In genomic region chr6:111625511-111626331, GRCh38 we compare ENCODE assay signal across 9 cellular contexts. TPM values are rescaled to one million over a fixed set of nuclear protein-coding genes. Genes with fewer than 3 reads are reported as not detected.
DNase-seq lines count a peak whose midpoint lies in the region; ATAC-seq and TF ChIP-seq lines count a peak whose summit lies in the region.
"Had no signal": no experiment of that assay in that cellular context is flagged by ENCODE, and none has a peak within 500 bp of the region (broad histone marks: within the 10 kb centered on the region; RNA-seq: fewer than 3 reads in every experiment).

No MANE protein-coding gene starts in this region.

- H3K4me1 ChIP-seq in colonic mucosa = no peaks in the 10 kb centered on the region
- peaks cover 12% of the 10 kb centered on the region for H3K4me1 ChIP-seq in mesodermal cell (ENCODE audit: control insufficient read depth, insufficient read depth, low read length, poor library complexity, severe bottlenecking)
- peaks cover 0 to 6% of the 10 kb centered on the region in 2 donors for H3K4me1 ChIP-seq in aorta (ENCODE audit: control insufficient read depth in 1 of 2, insufficient read depth in 2 of 2, low read length in 2 of 2)

- ATAC-seq in Right ventricle myocardium inferior (peak; percentile 74), aorta (ENCODE audit: low FRiP score) (peak; percentile 51)

- peak overlapping the region in 1 of 2 donors; percentile 23 for H3K9ac ChIP-seq in colonic mucosa (ENCODE audit: low read depth in 2 of 2, low read length in 2 of 2)

- no peaks in the 10 kb centered on the region for H3K36me3 ChIP-seq in colonic mucosa
- no peaks in the 10 kb centered on the region for H3K36me3 ChIP-seq in mesodermal cell (ENCODE audit: control insufficient read depth, insufficient read depth, low read length)
- no peaks in the 10 kb centered on the region for H3K36me3 ChIP-seq in aorta (ENCODE audit: control insufficient read depth in 1 of 2, insufficient read depth in 2 of 2, low read length in 1 of 2)

- intact Hi-C loops in Right ventricle myocardium inferior (cut with DNase I) (loop anchor here (5.0 kb wide), 1 partner anchor 143 kb away; the partner anchor contains the start of gene REV3L), cardiac septum (cut with DNase I) (loop anchor here (2.0 to 5.0 kb wide), 2 partner anchors 21 to 143 kb away; partner anchors contain the start of genes REV3L and TRAF3IP2), colonic mucosa (cut with DNase I) (no loop called here), aorta (cut with DNase I) (no loop called here)

- H3K27me3 ChIP-seq in colonic mucosa (no peaks in the 10 kb centered on the region), aorta (ENCODE audit: control insufficient read depth in 1 of 2, insufficient read depth in 2 of 2, low read length in 1 of 2) (peaks cover 0 to 2% of the 10 kb centered on the region in 2 donors)

- H3K9me3 ChIP-seq in colonic mucosa = no peaks in the 10 kb centered on the region
- no peaks in the 10 kb centered on the region for H3K9me3 ChIP-seq in mesodermal cell (ENCODE audit: control insufficient read depth, low read length)
- no peaks in the 10 kb centered on the region for H3K9me3 ChIP-seq in aorta (ENCODE audit: control insufficient read depth, low read length)

- no peak for TF ChIP-seq CTCF in colonic mucosa (IDR thresholded peaks at IDR 0.05)

- WGBS in mesodermal cell (ENCODE audit: insufficient coverage in 2 of 2), 2 experiments = 86 to 87% methylated on average over 13 to 14 of the region's 17 CpGs
- WGBS in aorta, 2 donors = 25 to 29% methylated on average over 17 of the region's 17 CpGs

- H3K4me3 ChIP-seq in colonic mucosa (no peak overlapping the region), mesodermal cell (ENCODE audit: extremely low read depth, insufficient read depth, low read length, poor library complexity, severe bottlenecking) (no peak overlapping the region), aorta (ENCODE audit: low read length in 2 of 2) (peak overlapping the region in 1 of 2 donors; percentile 38)

- peak overlapping the region; percentile 15 for H3K27ac ChIP-seq in colonic mucosa
- peak overlapping the region; percentile 49 for H3K27ac ChIP-seq in mesodermal cell (ENCODE audit: low read depth, low read length, severe bottlenecking)
- H3K27ac ChIP-seq in aorta (ENCODE audit: low read depth in 1 of 2, low read length in 2 of 2) = peak overlapping the region; percentile 45 to 68

- DNase-seq in Right ventricle myocardium inferior (ENCODE audit: missing footprints) (no peak), cardiac septum (ENCODE audit: low spot score) (no peak), colonic mucosa (no peak), aorta (peak; percentile 74 to 81), RKO (ENCODE audit: low spot score) (no peak), NCI-H128 (lab: John Stamatoyannopoulos, UW; ENCODE audit: unreplicated experiment) (no peak), UCSD-AML1 (lab: John Stamatoyannopoulos, UW; ENCODE audit: unreplicated experiment) (no peak)
- DNase-seq: CD4-positive, CD25-positive, alpha-beta regulatory T cell had no signal

RNA-seq across cellular contexts. Expression of gene TRAF3IP2, which starts 20.0 kb away (rescaled TPM):
- total RNA-seq in Right ventricle myocardium inferior (11.0 TPM), cardiac septum (6.5 TPM), colonic mucosa (10 to 100 TPM; 62.0 to 66.6 TPM), aorta (10 to 100 TPM; 24.7 to 39.0 TPM)
- 10.9 TPM for polyA plus RNA-seq in mesodermal cell (2013, experiment 1 of 2)
- polyA plus RNA-seq in mesodermal cell (2013, experiment 2 of 2) = 8.2 TPM
- polyA plus RNA-seq in aorta = 10 to 100 TPM; 12.0 to 12.2 TPM

Comparison
In these comparisons a context has a peak if more than half of its experiments do, and no peak if none do; other contexts are left out.
1. DNase-seq: peak in aorta (2 of 2); none in Right ventricle myocardium inferior (single experiment), cardiac septum (single experiment), colonic mucosa (single experiment), RKO (single experiment), NCI-H128 (single experiment) and UCSD-AML1 (single experiment).
2. intact Hi-C loops: an anchor here in Right ventricle myocardium inferior (5.0 kb wide) and cardiac septum (2.0 to 5.0 kb wide); none called in colonic mucosa and aorta.
3. Peak in every context shown above with its lines, with median percentiles within 50 percentile points of each other: H3K27ac ChIP-seq.